ENCODE assay signal across 12 cellular contexts in the genomic region with DNA sequence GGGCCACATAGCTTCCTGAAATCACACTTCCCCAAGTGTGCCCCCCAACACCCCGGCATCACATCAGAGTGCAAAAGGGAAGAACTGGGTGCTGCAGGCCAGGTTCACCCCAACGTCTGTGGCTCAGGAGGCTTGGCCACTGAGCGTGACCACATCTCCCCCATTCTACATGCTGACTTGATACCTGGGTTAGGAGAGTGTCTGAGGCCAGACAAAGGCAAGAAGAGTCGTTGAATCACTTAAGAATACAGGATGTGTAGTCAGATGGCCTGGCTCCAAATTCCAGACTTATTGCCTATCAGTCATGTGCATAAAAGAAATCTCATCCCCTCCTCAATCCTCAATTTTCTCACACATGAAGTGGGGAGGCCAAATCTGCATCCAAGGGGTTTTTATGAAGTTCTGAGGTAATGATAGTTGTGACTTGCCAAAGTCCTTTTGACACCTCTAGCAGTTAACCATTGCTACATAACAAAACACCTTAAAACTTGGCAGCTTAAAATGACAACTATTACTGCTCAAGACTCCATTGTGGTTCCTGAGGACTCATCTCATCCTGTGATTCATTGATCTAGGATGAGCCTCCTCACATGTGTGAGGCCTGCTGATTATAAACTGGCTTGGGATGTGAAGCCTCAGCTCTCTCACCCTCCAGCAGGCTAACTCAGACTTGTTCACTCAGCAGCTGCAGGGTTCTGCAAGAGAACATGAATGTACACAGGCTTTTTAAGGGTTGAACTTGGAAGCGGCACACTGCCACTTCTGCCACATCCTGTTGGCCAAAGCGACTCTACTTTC.
DNase-seq lines count a peak whose midpoint lies in the region; ATAC-seq and TF ChIP-seq lines count a peak whose summit lies in the region.
"Had no signal": no experiment of that assay in that cellular context is flagged by ENCODE, and none has a peak within 500 bp of the region (broad histone marks: within the 10 kb centered on the region; RNA-seq: fewer than 3 reads in every experiment).

No MANE protein-coding gene starts in this region.

- peaks cover 13% of the 10 kb centered on the region for H3K9me3 Mint-ChIP-seq in MCF 10A (ENCODE audit: unreplicated experiment)

- H3K36me3 ChIP-seq in breast epithelium = no peaks in the 10 kb centered on the region
- no peaks in the 10 kb centered on the region for H3K36me3 ChIP-seq in heart left ventricle
- H3K36me3 ChIP-seq: thoracic aorta had no signal

- H3K4me1 ChIP-seq in breast epithelium (no peaks in the 10 kb centered on the region), heart left ventricle (no peaks in the 10 kb centered on the region)

- CTCF ChIA-PET in MCF 10A (lab: Yijun Ruan, JAX) = interaction anchor here (0.6 kb wide), 1 partner anchor 519 kb away, joined by 3 read pairs; no protein-coding TSS in a partner anchor

- TF ChIP-seq CTCF in MCF 10A (IDR thresholded peaks at IDR 0.05; ENCODE audit: unreplicated experiment) (no peak), breast epithelium (IDR thresholded peaks at IDR 0.05) (no peak), fibroblast of the aortic adventitia (IDR thresholded peaks at IDR 0.05; ENCODE audit: insufficient read depth, low read length) (no peak), heart left ventricle (IDR thresholded peaks at IDR 0.05) (no peak)

- H3K4me1 Mint-ChIP-seq in MCF 10A (ENCODE audit: insufficient read depth, unreplicated experiment) = peaks cover 23% of the 10 kb centered on the region

- DNase-seq in MCF 10A (ENCODE audit: unreplicated experiment) (peak; percentile 60), breast epithelium (ENCODE audit: low spot score in 2 of 2) (no peak), RKO (ENCODE audit: low spot score) (peak; percentile 12), fibroblast of the aortic adventitia (ENCODE audit: low read depth) (peak; percentile 16), heart left ventricle (no peak), dedifferentiated amniotic fluid mesenchymal stem cell (ENCODE audit: extremely low spot score) (no peak)
- DNase-seq: effector CD4-positive, alpha-beta T cell; nucleus accumbens had no signal

- no peaks in the 10 kb centered on the region for H3K36me3 Mint-ChIP-seq in MCF 10A (ENCODE audit: insufficient read depth, unreplicated experiment)

- H3K27me3 ChIP-seq in breast epithelium = no peaks in the 10 kb centered on the region
- no peaks in the 10 kb centered on the region for H3K27me3 ChIP-seq in heart left ventricle

- ATAC-seq in HG02884 (IDR thresholded peaks at IDR 0.05; ENCODE audit: unreplicated experiment) = no peak
- no peak for ATAC-seq in HG03025 (IDR thresholded peaks at IDR 0.05; ENCODE audit: low FRiP score, unreplicated experiment)
- ATAC-seq in heart left ventricle = no peak

- TF ChIP-seq POLR2A in breast epithelium (IDR thresholded peaks at IDR 0.05) (no peak), heart left ventricle (IDR thresholded peaks at IDR 0.05) (no peak)

- WGBS in heart left ventricle, 4 donors = 84 to 89% (median 86%) methylated on average over 6 of the region's 6 CpGs

- no peak overlapping the region for H3K27ac Mint-ChIP-seq in MCF 10A (ENCODE audit: low read depth, unreplicated experiment)
- H3K27ac Mint-ChIP-seq: T-helper 2 cell treated with Interferon-gamma antibody and Interleukin-4, amounts not matched to agents 5 μg/mL and 100 μg/mL, for 36 hours had no signal

- H3K27me3 Mint-ChIP-seq in MCF 10A (ENCODE audit: insufficient read depth, unreplicated experiment) = no peaks in the 10 kb centered on the region

- intact Hi-C loops in MCF 10A (cut with micrococcal nuclease) = no loop called here
- intact Hi-C loops in breast epithelium (cut with DNase I; ENCODE audit: low total_unique reads) = loop anchor here (5.0 kb wide), 1 partner anchor 424 kb away; no protein-coding TSS in a partner anchor
- intact Hi-C loops in heart left ventricle (cut with DNase I) = no loop called here

- H3K27ac ChIP-seq in breast epithelium = no peak overlapping the region
- no peak overlapping the region for H3K27ac ChIP-seq in heart left ventricle
- H3K27ac ChIP-seq: thoracic aorta had no signal

- no peak overlapping the region for H3K4me3 Mint-ChIP-seq in MCF 10A (ENCODE audit: unreplicated experiment)
- H3K4me3 Mint-ChIP-seq: T-helper 2 cell treated with Interferon-gamma antibody and Interleukin-4, amounts not matched to agents 5 μg/mL and 100 μg/mL, for 36 hours had no signal

- H3K9me3 ChIP-seq in breast epithelium = peaks cover 0 to 5% of the 10 kb centered on the region in 2 donors
- H3K9me3 ChIP-seq in heart left ventricle = peaks cover 0 to 14% (median 4%) of the 10 kb centered on the region in 12 donors

- POLR2A ChIA-PET in MCF 10A (lab: Yijun Ruan, JAX) = interaction anchor here (1.1 kb wide), 1 partner anchor 40 kb away, joined by 3 read pairs; no protein-coding TSS in a partner anchor

- no peak overlapping the region for H3K4me3 ChIP-seq in breast epithelium
- H3K4me3 ChIP-seq in fibroblast of the aortic adventitia (ENCODE audit: low read depth, low read length) = no peak overlapping the region
- no peak overlapping the region for H3K4me3 ChIP-seq in heart left ventricle
- H3K4me3 ChIP-seq: thoracic aorta had no signal

- no TSS peak for BruUV-seq in MCF 10A (replicated peaks; lab: Mats Ljungman, UMichigan)

Comparison
In these comparisons a context has a peak if more than half of its experiments do, and no peak if none do; other contexts are left out.
1. DNase-seq: peak in MCF 10A (single experiment), RKO (single experiment) and fibroblast of the aortic adventitia (single experiment); none in breast epithelium (0 of 2), heart left ventricle (0 of 5) and dedifferentiated amniotic fluid mesenchymal stem cell (single experiment).